In the genomic region with DNA sequence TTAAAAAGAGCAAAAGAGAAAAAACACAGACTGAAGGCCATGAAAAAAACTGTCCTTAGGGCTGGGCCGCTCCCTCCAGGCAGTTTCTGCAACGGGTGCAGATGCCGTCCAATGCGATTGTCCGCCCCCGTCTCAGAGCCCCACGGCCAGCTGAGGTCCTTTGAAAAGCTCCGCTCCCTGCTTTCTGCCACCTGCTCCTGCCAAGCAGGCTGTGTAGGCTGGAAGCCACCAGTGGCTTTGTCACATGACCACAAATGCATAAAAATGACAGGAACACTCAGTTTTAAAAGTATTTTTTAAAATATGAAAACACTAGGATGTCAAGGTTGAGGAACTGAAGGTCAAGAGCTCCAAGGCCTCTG, we compare ENCODE assay signal across 8 cellular contexts.
DNase-seq lines count a peak whose midpoint lies in the region; ATAC-seq, FAIRE-seq and TF ChIP-seq lines count a peak whose summit lies in the region.
"Had no signal": no experiment of that assay in that cellular context is flagged by ENCODE, and none has a peak within 500 bp of the region (broad histone marks: within the 10 kb centered on the region; RNA-seq: fewer than 3 reads in every experiment).

No MANE protein-coding gene starts in this region.

- H3K27ac Mint-ChIP-seq in activated naive CD8-positive, alpha-beta T cell treated with anti-CD3 and anti-CD28 coated beads, Interleukin-2, amount 50 U/mL, for 24 hours, result no peak overlapping the region

- H3K4me2 ChIP-seq in Loucy (ENCODE audit: low read depth, low read length, poor library complexity, severe bottlenecking), result no peak overlapping the region

- no peaks in the 10 kb centered on the region for H3K9me2 ChIP-seq in Loucy (replicated peaks; ENCODE audit: low read depth, low read length)

- peaks cover 44% of the 10 kb centered on the region; the same call in 1 of the 2 replicates for H3K79me2 ChIP-seq in Loucy (ENCODE audit: insufficient read depth, low read length)

- H3K27me3 ChIP-seq in Loucy (ENCODE audit: insufficient read depth, low read length, poor library complexity, severe bottlenecking), result no peaks in the 10 kb centered on the region
- no peaks in the 10 kb centered on the region for H3K27me3 ChIP-seq in left ventricle myocardium inferior (ENCODE audit: low read depth)
- no peaks in the 10 kb centered on the region for H3K27me3 ChIP-seq in small intestine (ENCODE audit: control insufficient read depth in 2 of 2, insufficient read depth in 2 of 2, low read length in 2 of 2)

- no peak for FAIRE-seq in small intestine (lab: Jason Lieb, UNC)

- peak overlapping the region; percentile 13 for H3K9ac ChIP-seq in Loucy (ENCODE audit: low read depth, low read length, poor library complexity, severe bottlenecking)

- H3K4me1 Mint-ChIP-seq in activated naive CD8-positive, alpha-beta T cell treated with anti-CD3 and anti-CD28 coated beads, Interleukin-2, amount 50 U/mL, for 24 hours, result peaks cover 42% of the 10 kb centered on the region

- H3K4me3 Mint-ChIP-seq in activated naive CD8-positive, alpha-beta T cell treated with anti-CD3 and anti-CD28 coated beads, Interleukin-2, amount 50 U/mL, for 24 hours, result no peak overlapping the region

- TF ChIP-seq CTCF in Loucy (conservative IDR thresholded peaks at IDR 0.05; ENCODE audit: low read length), result no peak
- no peak for TF ChIP-seq CTCF in left ventricle myocardium inferior (IDR thresholded peaks at IDR 0.05; ENCODE audit: borderline replicate concordance)

- no peak for ATAC-seq in activated naive CD8-positive, alpha-beta T cell treated with anti-CD3 and anti-CD28 coated beads, Interleukin-2, amount 50 U/mL, for 24 hours

- H3F3A ChIP-seq in Loucy (ENCODE audit: low read depth), result no peaks in the 10 kb centered on the region

- intact Hi-C loops in left ventricle myocardium inferior (cut with micrococcal nuclease), result no loop called here

- peaks cover 38% of the 10 kb centered on the region for H3K4me1 ChIP-seq in Loucy (ENCODE audit: insufficient read depth, low read length, poor library complexity, severe bottlenecking)
- peaks cover 76% of the 10 kb centered on the region for H3K4me1 ChIP-seq in left ventricle myocardium inferior
- H3K4me1 ChIP-seq in small intestine (ENCODE audit: control insufficient read depth in 2 of 2, insufficient read depth in 1 of 2, low read depth in 1 of 2, low read length in 1 of 2), result peaks cover 3 to 18% of the 10 kb centered on the region in 2 donors

- whole genome bisulfite sequencing in small intestine, 3 donors, result 4 to 46% (median 26%) methylated on average over 8 of the region's 8 CpGs

- H3K36me3 ChIP-seq in Loucy (ENCODE audit: insufficient read depth, low read length), result peaks cover 43% of the 10 kb centered on the region
- no peaks in the 10 kb centered on the region for H3K36me3 ChIP-seq in left ventricle myocardium inferior
- no peaks in the 10 kb centered on the region for H3K36me3 ChIP-seq in small intestine (ENCODE audit: control insufficient read depth in 2 of 2, insufficient read depth in 2 of 2, low read length in 2 of 2)

- peaks cover 22% of the 10 kb centered on the region for H3K36me3 Mint-ChIP-seq in activated naive CD8-positive, alpha-beta T cell treated with anti-CD3 and anti-CD28 coated beads, Interleukin-2, amount 50 U/mL, for 24 hours (ENCODE audit: low read depth)

- H3K27ac ChIP-seq in left ventricle myocardium inferior (replicated peaks) (peak overlapping the region; percentile 96), small intestine (ENCODE audit: low read depth in 1 of 2, low read length in 1 of 2) (peak overlapping the region; percentile 76 to 80)

- H2AFZ ChIP-seq in Loucy (ENCODE audit: low read length), result no peak overlapping the region

- no peaks in the 10 kb centered on the region for H4K20me1 ChIP-seq in Loucy (ENCODE audit: insufficient read depth, low read length, poor library complexity, severe bottlenecking)

- H3K4me3 ChIP-seq in Loucy (ENCODE audit: low read length, poor library complexity, severe bottlenecking), result no peak overlapping the region
- peak overlapping the region; percentile 49 for H3K4me3 ChIP-seq in left ventricle myocardium inferior
- no peak overlapping the region for H3K4me3 ChIP-seq in small intestine (ENCODE audit: low read depth in 1 of 2, low read length in 2 of 2)

- H3K27me3 Mint-ChIP-seq in activated naive CD8-positive, alpha-beta T cell treated with anti-CD3 and anti-CD28 coated beads, Interleukin-2, amount 50 U/mL, for 24 hours, result no peaks in the 10 kb centered on the region

- H3K9me3 ChIP-seq in Loucy (ENCODE audit: insufficient read depth, low read depth, low read length) (peaks cover 10% of the 10 kb centered on the region; the same call in 1 of the 2 replicates), left ventricle myocardium inferior (replicated peaks) (no peaks in the 10 kb centered on the region), small intestine (ENCODE audit: control insufficient read depth, low read depth) (no peaks in the 10 kb centered on the region)

- DNase-seq in SHP77 (lab: John Stamatoyannopoulos, UW), result peak; percentile 90 to 93
- DNase-seq in left ventricle myocardium inferior, result no peak
- DNase-seq in small intestine, result no peak
- DNase-seq in activated naive CD8-positive, alpha-beta T cell treated with anti-CD3 and anti-CD28 coated beads, Interleukin-2, amount 50 U/mL, for 24 hours, result no peak
- DNase-seq in NK-92 treated with Interleukin-12 subunit alpha and Interleukin-12 subunit beta, amount 100 ng/mL, for 24 hours (lab: John Stamatoyannopoulos, UW), result no peak
- no peak for DNase-seq in stimulated activated CD4-positive, alpha-beta T cell treated with anti-CD3 and anti-CD28 coated beads, Interleukin-2, amount 100 ng/mL, for 24 hours
- DNase-seq: NCI-H526 had no signal

- H3K9me3 Mint-ChIP-seq in activated naive CD8-positive, alpha-beta T cell treated with anti-CD3 and anti-CD28 coated beads, Interleukin-2, amount 50 U/mL, for 24 hours, result no peaks in the 10 kb centered on the region

Comparison
In these comparisons a context has a peak if more than half of its experiments do, and no peak if none do; other contexts are left out.
1. DNase-seq: peak in SHP77 (2 of 2); none in left ventricle myocardium inferior (single experiment), small intestine (single experiment), activated naive CD8-positive, alpha-beta T cell treated with anti-CD3 and anti-CD28 coated beads, Interleukin-2, amount 50 U/mL, for 24 hours (single experiment), NK-92 treated with Interleukin-12 subunit alpha and Interleukin-12 subunit beta, amount 100 ng/mL, for 24 hours (single experiment) and stimulated activated CD4-positive, alpha-beta T cell treated with anti-CD3 and anti-CD28 coated beads, Interleukin-2, amount 100 ng/mL, for 24 hours (0 of 2).